In genomic region chr3:125591116-125591755, GRCh38 we compare ENCODE assay signal across 14 cellular contexts. TPM values are rescaled to one million over a fixed set of nuclear protein-coding genes. Genes with fewer than 3 reads are reported as not detected.
DNase-seq lines count a peak whose midpoint lies in the region; ATAC-seq, FAIRE-seq and TF ChIP-seq lines count a peak whose summit lies in the region.
"Had no signal": no experiment of that assay in that cellular context is flagged by ENCODE, and none has a peak within 500 bp of the region (broad histone marks: within the 10 kb centered on the region; RNA-seq: fewer than 3 reads in every experiment).

No MANE protein-coding gene starts in this region.

- H3K36me3 Mint-ChIP-seq in CD14-positive monocyte: peaks cover 14 to 39% of the 10 kb centered on the region in 2 donors
- peaks cover 6% of the 10 kb centered on the region for H3K36me3 Mint-ChIP-seq in mesothelial cell of epicardium

- intact Hi-C loops in CD14-positive monocyte (cut with micrococcal nuclease) (loop anchor here in 1 of 2 donors (5.0 kb wide), 1 partner anchor 326 kb away; no protein-coding TSS in a partner anchor), GM12878 (cut with micrococcal nuclease; ENCODE audit: unreplicated experiment) (no loop called here)

- no peak for TF ChIP-seq POLR2A in GM12878 (IDR thresholded peaks at IDR 0.05; ENCODE audit: low read depth, low read length)

- H4K20me1 ChIP-seq in GM12878 (ENCODE audit: control insufficient read depth, insufficient read depth): no peaks in the 10 kb centered on the region

- H3K4me2 ChIP-seq in GM12878 (ENCODE audit: control insufficient read depth, insufficient read depth): peak overlapping the region; percentile 55

- TF ChIP-seq CTCF in CD14-positive monocyte (IDR thresholded peaks at IDR 0.05) (no peak), HEK293 (tag by site-specific recombination; IDR thresholded peaks at IDR 0.05) (no peak), GM12878 (IDR thresholded peaks at IDR 0.05 in 2 of 3, conservative IDR thresholded peaks at IDR 0.05 in 1 of 3; ENCODE audit: control insufficient read depth in 2 of 3, extremely low read depth in 1 of 3, insufficient read depth in 1 of 3, low read depth in 3 of 3, low read length in 3 of 3) (no peak), mesothelial cell of epicardium (IDR thresholded peaks at IDR 0.05; ENCODE audit: unreplicated experiment) (no peak), GM13976 (IDR thresholded peaks at IDR 0.05; ENCODE audit: borderline replicate concordance, control extremely low read depth, extremely low read depth, insufficient read depth, missing control alignments) (no peak)

- H3K4me1 ChIP-seq in HEK293 (ENCODE audit: control insufficient read depth, insufficient read depth, low read length): peaks cover 10% of the 10 kb centered on the region
- H3K4me1 ChIP-seq in GM12878 (ENCODE audit: control insufficient read depth, insufficient read depth, low read length): peaks cover 10% of the 10 kb centered on the region; the same call in 1 of the 2 replicates

- no peak for TF ChIP-seq EP300 in GM12878 (IDR thresholded peaks at IDR 0.05; ENCODE audit: borderline replicate concordance in 1 of 2, control insufficient read depth in 1 of 2, low read depth in 2 of 2, low read length in 2 of 2)

- RAD21 ChIA-PET in GM12878 (lab: Charles Lee; ENCODE audit: unreplicated experiment): interaction anchor here (1.5 to 3.0 kb wide), 4 partner anchors 62 to 658 kb away, joined by 4 to 14 read pairs (median 8); partner anchors contain the start of genes MUC13 and SNX4

- H3K36me3 ChIP-seq in HEK293 (ENCODE audit: control insufficient read depth in 2 of 2, insufficient read depth in 1 of 2, low read length in 2 of 2) (no peaks in the 10 kb centered on the region), GM12878 (ENCODE audit: control insufficient read depth in 2 of 2, insufficient read depth in 2 of 2, low read length in 1 of 2) (peaks cover 0 to 2% of the 10 kb centered on the region in 2 experiments; a peak in 1 of 4 replicates)

- H3K9ac ChIP-seq in GM12878 (ENCODE audit: control insufficient read depth, insufficient read depth, low read length): peak overlapping the region; percentile 5; the same call in 1 of the 2 replicates

- no peak overlapping the region for H3K27ac ChIP-seq in HEK293 (ENCODE audit: extremely low read depth, low read depth, low read length)
- H3K27ac ChIP-seq in GM12878 (ENCODE audit: control insufficient read depth, insufficient read depth): no peak overlapping the region

- CTCF ChIA-PET in HEK293 (lab: Yijun Ruan, JAX) (interaction anchor here (0.7 to 0.8 kb wide), 2 partner anchors 338 to 690 kb away, joined by 3 read pairs; no protein-coding TSS in a partner anchor), GM12878 (lab: Yijun Ruan, JAX) (interaction anchor here (0.5 to 1.6 kb wide), 4 partner anchors 10 to 667 kb away, joined by 3 to 6 read pairs (median 4); no protein-coding TSS in a partner anchor)

- H3K9me3 Mint-ChIP-seq in CD14-positive monocyte (peaks cover 0 to 7% (median 0%) of the 10 kb centered on the region in 7 donors), mesothelial cell of epicardium (no peaks in the 10 kb centered on the region)
- H3K9me3 Mint-ChIP-seq: CD4-positive, alpha-beta T cell had no signal

- H3K27ac Mint-ChIP-seq in CD14-positive monocyte (peak overlapping the region; percentile 71 to 88 (median 76)), mesothelial cell of epicardium (peak overlapping the region; percentile 21)
- H3K27ac Mint-ChIP-seq: CD4-positive, alpha-beta T cell had no signal

- SMC1A ChIA-PET in GM12878 (lab: Charles Lee; ENCODE audit: uncharacterized antibody, unreplicated experiment): interaction anchor here (0.7 to 1.8 kb wide), 9 partner anchors 8 to 662 kb away, joined by 3 to 8 read pairs (median 4); partner anchors contain the start of genes MUC13 and SNX4

- in situ Hi-C loops in GM12878 (cut with MboI): loop anchor here (10.0 kb wide), 1 partner anchor 324 kb away; no protein-coding TSS in a partner anchor
- in situ Hi-C loops in GM13976 (cut with MboI; ENCODE audit: low sequenced_read_pairs, unreplicated experiment): loop anchor here (25.0 kb wide), 1 partner anchor 829 kb away; no protein-coding TSS in a partner anchor

- DNase-seq in CD14-positive monocyte (ENCODE audit: low spot score) (no peak), GM12878 (ENCODE audit: low read depth, low spot score) (no peak), mesothelial cell of epicardium (ENCODE audit: low spot score in 2 of 2, unreplicated experiment in 2 of 2) (no peak), GM13976 (ENCODE audit: low spot score) (no peak), iPS-NIHi11 (ENCODE audit: low spot score) (no peak), NOMO-1 treated with DMSO at 0.1 percent for 48 hours (lab: John Stamatoyannopoulos, UW; ENCODE audit: unreplicated experiment) (no peak)
- DNase-seq: activated CD4-positive, alpha-beta T cell treated with anti-CD3 and anti-CD28 coated beads for 48 hours; activated gamma-delta T cell; CD4-positive, alpha-beta T cell; foreskin melanocyte; NCI-H1436; NCI-H774 had no signal

- WGBS in GM12878 (ENCODE audit: insufficient coverage, insufficient replicate concordance, low lambda C conversion rate, missing lambda C conversion rate): 95% methylated on average over 1 of the region's 1 CpG

- POLR2A ChIA-PET in HEK293 (lab: Yijun Ruan, JAX) (interaction anchor here (0.5 kb wide), 1 partner anchor 106 kb away, joined by 3 read pairs; no protein-coding TSS in a partner anchor), GM12878 (lab: Charles Lee) (interaction anchor here (0.7 to 1.6 kb wide), 3 partner anchors 11 to 657 kb away, joined by 3 read pairs; partner anchors contain the start of gene MUC13)

- H3K4me1 Mint-ChIP-seq in CD14-positive monocyte (peaks cover 58% of the 10 kb centered on the region), mesothelial cell of epicardium (peaks cover 35% of the 10 kb centered on the region)

- TF ChIP-seq RAD21 in GM12878 (IDR thresholded peaks at IDR 0.05; ENCODE audit: insufficient read depth, low read depth, low read length): no peak

- H3K27me3 Mint-ChIP-seq in CD14-positive monocyte (ENCODE audit: low read depth in 3 of 3) (no peaks in the 10 kb centered on the region), mesothelial cell of epicardium (ENCODE audit: low read depth) (no peaks in the 10 kb centered on the region)
- H3K27me3 Mint-ChIP-seq: CD4-positive, alpha-beta T cell had no signal

- H3K9me3 ChIP-seq in HEK293 (ENCODE audit: control insufficient read depth, insufficient read depth, low read depth, low read length) (no peaks in the 10 kb centered on the region), GM12878 (replicated peaks; ENCODE audit: control insufficient read depth, insufficient read depth, low read length) (no peaks in the 10 kb centered on the region)

- peaks cover 68% of the 10 kb centered on the region for H3K79me2 ChIP-seq in GM12878 (ENCODE audit: control insufficient read depth, insufficient read depth, low read length)

- FAIRE-seq in GM12878 (lab: Jason Lieb, UNC): peak; percentile 64

- H2AFZ ChIP-seq in GM12878 (ENCODE audit: control insufficient read depth, low read depth, low read length): no peak overlapping the region

- ATAC-seq in GM12878: no peak
- ATAC-seq in GM21825 (IDR thresholded peaks at IDR 0.05; ENCODE audit: unreplicated experiment): no peak

- H3K4me3 ChIP-seq in HEK293 (ENCODE audit: low read depth, low read length) (no peak overlapping the region), GM12878 (peak overlapping the region; percentile 63)

- BruUV-seq in GM12878 (replicated peaks; lab: Mats Ljungman, UMichigan): no TSS peak

- H3K27me3 ChIP-seq in GM12878 (replicated peaks in 1 of 2; ENCODE audit: control insufficient read depth in 2 of 2, insufficient read depth in 2 of 2, low read length in 1 of 2): no peaks in the 10 kb centered on the region

- H3K4me3 Mint-ChIP-seq in CD14-positive monocyte: peak overlapping the region; percentile 58 to 78
- H3K4me3 Mint-ChIP-seq in mesothelial cell of epicardium: no peak overlapping the region

TF ChIP-seq in HEK293, 187 proteins besides CTCF, POLR2A, EP300 and RAD21:
- TF ChIP-seq SP2 (tag by site-specific recombination; IDR thresholded peaks at IDR 0.05) (no peak), MZF1 (tag by site-specific recombination; IDR thresholded peaks at IDR 0.05; ENCODE audit: borderline replicate concordance) (peak; percentile 86; the same call in 1 of the 2 replicates)

TF ChIP-seq in GM12878, 131 proteins besides CTCF, POLR2A, EP300 and RAD21:
- TF ChIP-seq NR2C1 (IDR thresholded peaks at IDR 0.05) (no peak), SPI1 (IDR thresholded peaks at IDR 0.05; ENCODE audit: borderline replicate concordance, insufficient read depth, low read depth, low read length) (0 out of 2 replicates have a peak, but pooled peaks have one; percentile 22)

RNA-seq across cellular contexts. Expression of gene OSBPL11, which starts 4.1 kb away (rescaled TPM):
- 10 to 100 TPM; 23.7 to 34.4 TPM for polyA plus RNA-seq in CD14-positive monocyte
- total RNA-seq in GM12878 (2013; cell fraction: nucleolus; rRNA removed): 6.0 and 7.3 TPM in 2 replicates
- total RNA-seq in GM12878 (2014; rRNA removed): 11.3 and 13.6 TPM in 2 replicates
- total RNA-seq in GM12878 (2014; rRNA removed; fragmentation: Illumina TruSeq; extraction: Trizol): 13.6 and 13.8 TPM in 2 replicates
- total RNA-seq in GM12878 (2021): 15.2 and 15.8 TPM in 2 replicates
- 4.6 TPM for polyA plus RNA-seq in GM12878 (2011; ENCODE audit: low read depth)
- polyA plus RNA-seq in GM12878 (2011; rRNA removed): 10.6 and 13.2 TPM in 2 replicates
- 5.3 TPM in 2 replicates for polyA plus RNA-seq in GM12878 (2011; cell fraction: cytosol; rRNA removed)
- polyA plus RNA-seq in GM12878 (2011; cell fraction: nucleus; rRNA removed): 3.5 and 5.1 TPM in 2 replicates
- polyA plus RNA-seq in GM12878 (2012): 5.9 and 6.2 TPM in 2 replicates
- 19.0 and 22.5 TPM in 2 replicates for polyA plus RNA-seq in GM12878 (2014; fragmentation: Illumina TruSeq; extraction: Trizol)
- polyA plus RNA-seq in GM12878 (2014; fragmentation: Nextera tagmentation; extraction: Ambion mirVana): 10 to 100 TPM in 1 of 2 experiments, 1 to 10 TPM in 1; 9.6 to 11.7 TPM
- polyA plus RNA-seq in GM12878 (2014; rRNA removed): 8.2 and 8.4 TPM in 2 replicates
- polyA plus RNA-seq in GM12878 (2016; fragmentation: Nextera tagmentation; extraction: Ambion mirVana): 10 to 100 TPM; 13.6 to 13.9 TPM
- polyA minus RNA-seq in GM12878 (2011; rRNA and poly(A)+ RNA removed): 16.1 and 26.3 TPM in 2 replicates
- 5.3 and 6.2 TPM in 2 replicates for polyA minus RNA-seq in GM12878 (2011; cell fraction: cytosol; rRNA and poly(A)+ RNA removed)
- polyA minus RNA-seq in GM12878 (2011; cell fraction: nucleus; rRNA and poly(A)+ RNA removed): 3.5 and 5.2 TPM in 2 replicates
- total RNA-seq in mesothelial cell of epicardium: 14.0 to 14.6 TPM (median 14.3 TPM) in 3 replicates
